ENCODE assay signal across 9 cellular contexts in genomic region chr7:27113991-27114866, GRCh38. TPM values are rescaled to one million over a fixed set of nuclear protein-coding genes. Genes with fewer than 3 reads are reported as not detected.
DNase-seq lines count a peak whose midpoint lies in the region; ATAC-seq and TF ChIP-seq lines count a peak whose summit lies in the region.
"Had no signal": no experiment of that assay in that cellular context is flagged by ENCODE, and none has a peak within 500 bp of the region (broad histone marks: within the 10 kb centered on the region; RNA-seq: fewer than 3 reads in every experiment).

No MANE protein-coding gene starts in this region.

- no peaks in the 10 kb centered on the region for H3K36me3 ChIP-seq in right lobe of liver
- H3K36me3 ChIP-seq in thymus (ENCODE audit: control insufficient read depth, insufficient read depth), result no peaks in the 10 kb centered on the region

- ATAC-seq in right lobe of liver, result peak; percentile 19 to 61 (median 52)
- ATAC-seq in GM18498 (IDR thresholded peaks at IDR 0.05; ENCODE audit: unreplicated experiment), result no peak
- no peak for ATAC-seq in HG02763 (IDR thresholded peaks at IDR 0.05; ENCODE audit: unreplicated experiment)
- ATAC-seq: GM12878 had no signal

- DNase-seq in LHCN-M2 (ENCODE audit: low read depth) (peak; percentile 65), astrocyte of the spinal cord (ENCODE audit: low read depth, low spot score) (peak; percentile 88), right lobe of liver (peak in 1 of 3 donors; percentile 58), cerebellum (ENCODE audit: low spot score) (no peak), NCI-H345 (lab: John Stamatoyannopoulos, UW) (no peak)

- H3K27ac ChIP-seq in right lobe of liver, result peak overlapping the region; percentile 60 to 83 (median 60)
- H3K27ac ChIP-seq in thymus (ENCODE audit: low read depth), result peak overlapping the region; percentile 68

- in situ Hi-C loops in astrocyte of the spinal cord (cut with HindIII; ENCODE audit: low sequenced_read_pairs), result no loop called here

- no peak for TF ChIP-seq POLR2A in right lobe of liver (IDR thresholded peaks at IDR 0.05)

- peak overlapping the region; percentile 89 for H3K4me3 ChIP-seq in astrocyte of the spinal cord (ENCODE audit: low read depth, low read length)
- peak overlapping the region; percentile 27 to 40 (median 31) for H3K4me3 ChIP-seq in right lobe of liver
- peak overlapping the region; percentile 31 for H3K4me3 ChIP-seq in thymus (ENCODE audit: low read length)
- H3K4me3 ChIP-seq: GM12878 had no signal

- 16% methylated on average over 22 of the region's 27 CpGs for WGBS in right lobe of liver (ENCODE audit: insufficient coverage, low coverage, low lambda C conversion rate, missing lambda C conversion rate)
- 91% methylated on average over 27 of the region's 27 CpGs for WGBS in thymus

- no peaks in the 10 kb centered on the region for H3K9me3 ChIP-seq in right lobe of liver
- H3K9me3 ChIP-seq in thymus (ENCODE audit: control insufficient read depth), result no peaks in the 10 kb centered on the region

- intact Hi-C loops in right lobe of liver (cut with DNase I), result no loop called here

- TF ChIP-seq CTCF in astrocyte of the spinal cord (IDR thresholded peaks at IDR 0.05; ENCODE audit: low read depth, low read length) (no peak), right lobe of liver (IDR thresholded peaks at IDR 0.05) (no peak)

- H3K4me1 ChIP-seq in right lobe of liver (peaks cover 0 to 4% (median 0%) of the 10 kb centered on the region in 4 donors), thymus (ENCODE audit: control insufficient read depth, insufficient read depth, low read length) (no peaks in the 10 kb centered on the region)

- H3K27me3 ChIP-seq in right lobe of liver (peaks cover 0 to 16% of the 10 kb centered on the region in 2 donors), thymus (ENCODE audit: control insufficient read depth, insufficient read depth) (no peaks in the 10 kb centered on the region)

RNA-seq across cellular contexts. Expression of gene HOXA2, which starts 11.7 kb away (rescaled TPM):
- total RNA-seq in LHCN-M2 (2014; rRNA removed), result 0.46 and 0.51 TPM in 2 replicates
- polyA plus RNA-seq in LHCN-M2 (2012), result 0.23 TPM
- under 1 TPM in 3 of 6 experiments, not detected in 3; 0.16 to 0.19 (median 0.17) TPM for total RNA-seq in right lobe of liver
- polyA plus RNA-seq in thymus, result 3.9 TPM
- total RNA-seq in cerebellum, result not detected
- total RNA-seq: GM12878 had no signal
- polyA plus RNA-seq: GM12878 had no signal

RNA-seq across cellular contexts. Expression of gene HOXA4, which starts 16.3 kb away (rescaled TPM):
- total RNA-seq in LHCN-M2 (2014; rRNA removed), result 7.5 and 8.9 TPM in 2 replicates
- polyA plus RNA-seq in LHCN-M2 (2012), result 12.2 TPM
- total RNA-seq in right lobe of liver, result 1 to 10 TPM in 1 of 6 experiments, under 1 TPM in 4, not detected in 1; 0.55 to 1.6 (median 0.75) TPM
- polyA plus RNA-seq in thymus, result 3.0 TPM
- total RNA-seq in cerebellum, result not detected
- total RNA-seq: GM12878 had no signal

RNA-seq across cellular contexts. Expression of gene HOXA1, which starts 18.4 kb away (rescaled TPM):
- 3.7 and 5.9 TPM in 2 replicates for total RNA-seq in LHCN-M2 (2014; rRNA removed)
- polyA plus RNA-seq in LHCN-M2 (2012), result 3.0 TPM
- total RNA-seq in right lobe of liver, result under 1 TPM in 5 of 6 experiments, not detected in 1; 0.09 to 0.31 (median 0.17) TPM
- polyA plus RNA-seq in thymus, result 0.71 TPM
- not detected for total RNA-seq in cerebellum

RNA-seq across cellular contexts. Expression of gene HOXA5, which starts 29.3 kb away (rescaled TPM):
- 8.6 and 9.4 TPM in 2 replicates for total RNA-seq in LHCN-M2 (2014; rRNA removed)
- polyA plus RNA-seq in LHCN-M2 (2012), result 3.2 TPM
- 1 to 10 TPM in 2 of 6 experiments, under 1 TPM in 4; 0.18 to 1.5 (median 0.65) TPM for total RNA-seq in right lobe of liver
- polyA plus RNA-seq in thymus, result 0.43 TPM
- total RNA-seq in cerebellum, result not detected

RNA-seq across cellular contexts. Expression of gene HOXA6, which starts 33.3 kb away (rescaled TPM):
- 1.6 and 2.1 TPM in 2 replicates for total RNA-seq in LHCN-M2 (2014; rRNA removed)
- 0.58 TPM for polyA plus RNA-seq in LHCN-M2 (2012)
- total RNA-seq in right lobe of liver, result not detected
- polyA plus RNA-seq in thymus, result 0.09 TPM
- not detected for total RNA-seq in cerebellum
- total RNA-seq: GM12878 had no signal

Comparison
In these comparisons a context has a peak if more than half of its experiments do, and no peak if none do; other contexts are left out.
1. DNase-seq: peak in LHCN-M2 (single experiment) and astrocyte of the spinal cord (single experiment); none in cerebellum (single experiment) and NCI-H345 (single experiment).
2. H3K4me3 ChIP-seq: peak in every context shown above with its lines; median percentile 89 in astrocyte of the spinal cord; 31 in right lobe of liver; 31 in thymus.
3. ATAC-seq: peak in right lobe of liver (4 of 4); none in GM18498 (single experiment) and HG02763 (single experiment).